In genomic region chr9:93066978-93067603, GRCh38 we compare ENCODE assay signal across 1 cellular context.
TF ChIP-seq lines count a peak whose summit lies in the region.

No MANE protein-coding gene starts in this region.

TF ChIP-seq in GM23338, 12 proteins besides CTCF, POLR2A, EP300 and RAD21 (continued from another document):
- no peak for TF ChIP-seq EZH2 (IDR thresholded peaks at IDR 0.05; ENCODE audit: low read depth, unreplicated experiment)
- no peak for TF ChIP-seq EZH2phosphoT487 (IDR thresholded peaks at IDR 0.05; ENCODE audit: unreplicated experiment)
- no peak for TF ChIP-seq JUNB (IDR thresholded peaks at IDR 0.05; ENCODE audit: unreplicated experiment)
- no peak for TF ChIP-seq ZNF462 (CRISPR knock-in tag; IDR thresholded peaks at IDR 0.05)
- TF ChIP-seq ZNF331 (CRISPR knock-in tag; IDR thresholded peaks at IDR 0.05; ENCODE audit: low read depth) = no peak
TF ChIP-seq in GM23338: peak in this region for 0.
